11 cellular contexts compared by ENCODE assay signal in the genomic region with DNA sequence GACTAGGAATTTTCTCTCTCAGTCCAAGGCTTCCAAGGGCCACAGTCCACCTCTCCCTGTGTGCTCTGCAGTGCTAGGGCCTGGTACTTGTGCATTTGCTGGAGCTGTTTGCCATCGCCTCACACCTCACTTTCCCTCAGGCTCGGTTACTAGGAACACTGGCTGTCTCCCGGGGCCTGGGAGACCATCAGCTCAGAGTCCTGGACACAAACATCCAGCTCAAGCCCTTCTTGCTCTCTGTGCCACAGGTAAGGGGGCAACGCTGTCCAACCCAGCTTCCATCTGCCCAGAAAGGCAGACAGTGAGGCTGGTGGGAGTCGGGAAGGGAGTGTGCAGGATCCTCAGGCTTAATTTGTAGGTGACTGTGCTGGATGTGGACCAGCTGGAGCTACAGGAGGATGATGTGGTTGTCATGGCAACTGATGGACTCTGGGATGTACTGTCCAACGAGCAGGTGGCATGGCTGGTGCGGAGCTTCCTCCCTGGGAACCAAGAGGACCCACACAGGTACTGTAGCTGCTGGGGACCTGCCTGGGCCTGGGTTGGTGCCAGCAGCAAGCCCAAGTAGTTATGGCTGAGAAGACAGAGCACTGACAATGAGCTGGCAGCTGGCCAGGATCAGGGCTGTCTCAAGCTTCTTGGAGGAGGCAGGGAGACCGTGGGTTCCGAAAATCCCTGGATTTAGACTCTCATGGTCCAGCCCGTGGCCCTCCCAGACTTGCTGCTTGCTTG. TPM values are rescaled to one million over a fixed set of nuclear protein-coding genes. Genes with fewer than 3 reads are reported as not detected.
DNase-seq lines count a peak whose midpoint lies in the region; ATAC-seq and TF ChIP-seq lines count a peak whose summit lies in the region.
"Had no signal": no experiment of that assay in that cellular context is flagged by ENCODE, and none has a peak within 500 bp of the region (broad histone marks: within the 10 kb centered on the region; RNA-seq: fewer than 3 reads in every experiment).

No MANE protein-coding gene starts in this region.

- no peak overlapping the region for H3K27ac Mint-ChIP-seq in neural crest cell (ENCODE audit: unreplicated experiment)

- H3K4me1 Mint-ChIP-seq in neural crest cell = peaks cover 4% of the 10 kb centered on the region

- DNase-seq in DMS53 (lab: John Stamatoyannopoulos, UW) (peak; percentile 50), DMS53 treated with DMSO at 0.1 percent for 48 hours (lab: John Stamatoyannopoulos, UW; ENCODE audit: unreplicated experiment) (no peak), NCI-H524 (lab: John Stamatoyannopoulos, UW) (peak; percentile 30 to 48), cerebellar nuclear complex (lab: John Stamatoyannopoulos, UW) (peak; percentile 50 to 72), neural crest cell (ENCODE audit: low read depth, low spot score) (no peak), AML-193 (lab: John Stamatoyannopoulos, UW) (no peak)
- DNase-seq: kidney glomerular epithelial cell had no signal

- no peaks in the 10 kb centered on the region for H3K9me3 Mint-ChIP-seq in neural crest cell

- H3K4me3 Mint-ChIP-seq in neural crest cell = peak overlapping the region; percentile 76

- H3K36me3 Mint-ChIP-seq in neural crest cell (ENCODE audit: low read depth) = peaks cover 8% of the 10 kb centered on the region

- TF ChIP-seq CTCF in neural crest cell (conservative IDR thresholded peaks at IDR 0.05) = no peak

- H3K27me3 Mint-ChIP-seq in neural crest cell (ENCODE audit: low read depth) = peaks cover 41% of the 10 kb centered on the region

- ATAC-seq in HG03159 (IDR thresholded peaks at IDR 0.05; ENCODE audit: unreplicated experiment) (no peak), GM18867 (IDR thresholded peaks at IDR 0.05; ENCODE audit: unreplicated experiment) (no peak)

RNA-seq across cellular contexts. Expression of a gene that starts 3.4 kb away (rescaled TPM):
- total RNA-seq in neural crest cell = 4.3 and 4.4 TPM in 2 replicates

RNA-seq across cellular contexts. Expression of a gene that starts 10.0 kb away (rescaled TPM):
- 30.7 and 31.7 TPM in 2 replicates for total RNA-seq in neural crest cell

RNA-seq across cellular contexts. Expression of a gene that starts 23.5 kb away (rescaled TPM):
- total RNA-seq in neural crest cell = 0.16 TPM in 1 of 2 replicates, not detected in the other
- total RNA-seq: pulmonary artery endothelial cell, SJCRH30 had no signal

RNA-seq across cellular contexts. Expression of a gene that starts 29.5 kb away (rescaled TPM):
- 114 and 119 TPM in 2 replicates for total RNA-seq in neural crest cell

RNA-seq across cellular contexts. Expression of a gene that starts 38.6 kb away (rescaled TPM):
- 6.1 and 9.7 TPM in 2 replicates for total RNA-seq in neural crest cell

Comparison
In these comparisons a context has a peak if more than half of its experiments do, and no peak if none do; other contexts are left out.
1. DNase-seq: peak in DMS53 (single experiment), NCI-H524 (2 of 2) and cerebellar nuclear complex (2 of 2); none in DMS53 treated with DMSO at 0.1 percent for 48 hours (single experiment), neural crest cell (single experiment) and AML-193 (0 of 2).